ENCODE assay signal across 23 cellular contexts in the genomic region with DNA sequence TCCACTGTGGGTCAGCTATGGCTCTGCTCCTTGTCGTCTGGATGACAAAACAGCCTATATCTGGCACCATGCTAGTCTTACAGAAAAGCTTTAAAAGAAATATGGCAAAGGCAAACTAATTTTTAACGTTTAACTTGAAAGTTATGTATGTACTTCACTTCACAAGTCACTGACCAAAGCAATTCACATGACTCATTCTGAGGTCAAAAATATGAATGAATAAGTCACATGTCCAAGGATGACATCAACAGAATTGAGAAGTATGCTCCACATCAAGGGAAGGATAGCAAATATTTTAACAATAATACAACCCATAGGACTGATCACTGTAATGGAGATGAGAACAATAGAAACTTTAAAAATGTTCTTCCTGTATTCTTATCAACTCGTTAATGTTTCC.
A peak's percentile ranks its signal among the peaks of the same experiment; 100 is the strongest.
DNase-seq lines count a peak whose midpoint lies in the region; ATAC-seq, FAIRE-seq and TF ChIP-seq lines count a peak whose summit lies in the region.
"Had no signal": no experiment of that assay in that cellular context is flagged by ENCODE, and none has a peak within 500 bp of the region (broad histone marks: within the 10 kb centered on the region; RNA-seq: fewer than 3 reads in every experiment).

No MANE protein-coding gene starts in this region.

- H3K27ac ChIP-seq in brain microvascular endothelial cell = no peak overlapping the region
- H3K27ac ChIP-seq: A549, body of pancreas, colonic mucosa had no signal

- DNase-seq in COLO829 (ENCODE audit: low spot score) (peak; percentile 1), NCI-H226 (peak; percentile 9), brain microvascular endothelial cell (peak; percentile 28), kidney epithelial cell (ENCODE audit: low read depth) (peak; percentile 57), GM12892 (ENCODE audit: insufficient read length) (no peak), GM13977 (ENCODE audit: low spot score) (no peak)
- DNase-seq: activated CD4-positive, alpha-beta T cell treated with anti-CD3 and anti-CD28 coated beads for 1 hour; activated naive CD4-positive, alpha-beta T cell treated with anti-CD3 and anti-CD28 coated beads, Interleukin-2, amount 50 U/mL, for 16 hours; activated T-cell treated with anti-CD3 and anti-CD28 coated beads, Interleukin-2, amount 50 U/mL, for 48 hours; body of pancreas; Caco-2; colonic mucosa; kidney; NCI-H1417; NCI-H510A; NK-92 treated with Interleukin-12 subunit alpha and Interleukin-12 subunit beta, amount 100 ng/mL, for 24 hours; occipital lobe; stimulated activated CD8-positive, alpha-beta memory T cell treated with anti-CD3 and anti-CD28 coated beads, Interleukin-4, amount 100 ng/mL, for 48 hours had no signal

- H3K27me3 ChIP-seq in brain microvascular endothelial cell (replicated peaks) (no peaks in the 10 kb centered on the region), kidney epithelial cell (ENCODE audit: control insufficient read depth, insufficient read depth, low read length) (no peaks in the 10 kb centered on the region)
- H3K27me3 ChIP-seq: body of pancreas, colonic mucosa had no signal

- TF ChIP-seq POLR2A in GM12892 (IDR thresholded peaks at IDR 0.05; ENCODE audit: low read depth, low read length) = no peak

- no peaks in the 10 kb centered on the region for H3K36me3 ChIP-seq in brain microvascular endothelial cell (replicated peaks)
- no peaks in the 10 kb centered on the region for H3K36me3 ChIP-seq in kidney epithelial cell (ENCODE audit: control insufficient read depth, insufficient read depth, low read length)
- H3K36me3 ChIP-seq: colonic mucosa had no signal

- in situ Hi-C loops in brain microvascular endothelial cell (cut with HindIII; ENCODE audit: low pct_ligation_motif_present, low sequenced_read_pairs) (no loop called here), GM13977 (cut with MboI; ENCODE audit: low pct_unique_long_range_greater_than_20kb, low sequenced_read_pairs, unreplicated experiment) (no loop called here)

- no peak for ATAC-seq in GM18907 (IDR thresholded peaks at IDR 0.05; ENCODE audit: unreplicated experiment)
- ATAC-seq in GM21367 (IDR thresholded peaks at IDR 0.05; ENCODE audit: unreplicated experiment) = no peak
- ATAC-seq: A549, body of pancreas had no signal

- no peak for TF ChIP-seq CTCF in brain microvascular endothelial cell (IDR thresholded peaks at IDR 0.05; ENCODE audit: low read depth, low read length, missing control alignments)
- TF ChIP-seq CTCF in kidney epithelial cell (IDR thresholded peaks at IDR 0.05; ENCODE audit: insufficient read depth, low read length, poor library complexity, severe bottlenecking) = no peak
- TF ChIP-seq CTCF in GM13977 (IDR thresholded peaks at IDR 0.05; ENCODE audit: extremely low read depth, insufficient read depth, missing control alignments) = no peak

- FAIRE-seq in GM12892 (lab: Jason Lieb, UNC) = no peak
- FAIRE-seq: A549, GM18507, kidney, TTC549 had no signal

- no peak overlapping the region for H3K4me3 ChIP-seq in brain microvascular endothelial cell (ENCODE audit: low read depth, low read length)
- H3K4me3 ChIP-seq in kidney epithelial cell (ENCODE audit: low read depth, low read length) = no peak overlapping the region
- H3K4me3 ChIP-seq: A549, body of pancreas, colonic mucosa had no signal

Comparison
In these comparisons a context has a peak if more than half of its experiments do, and no peak if none do; other contexts are left out.
1. DNase-seq: peak in COLO829 (single experiment), NCI-H226 (single experiment), brain microvascular endothelial cell (single experiment) and kidney epithelial cell (single experiment); none in GM12892 (single experiment) and GM13977 (single experiment).